ENCODE assay signal across 24 cellular contexts in the genomic region with DNA sequence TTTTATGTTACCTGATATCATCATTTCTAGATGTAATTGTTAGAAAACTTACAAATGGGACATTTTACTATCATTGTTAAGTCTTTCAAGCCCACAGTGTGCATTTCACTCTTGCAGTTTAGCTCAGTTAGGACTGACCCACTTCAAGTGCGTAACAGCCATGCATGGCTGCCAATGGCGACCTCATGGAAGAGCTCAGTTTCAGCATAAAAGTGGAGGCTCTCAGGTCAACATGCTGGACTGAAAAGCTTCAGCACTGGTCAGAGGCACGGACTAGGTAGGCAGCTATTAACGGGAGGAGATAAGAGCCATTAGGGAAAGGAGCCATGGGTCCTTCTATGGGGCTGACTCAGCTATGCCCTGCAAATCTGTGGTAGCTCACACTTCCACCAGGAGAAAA.
"Had no signal": no experiment of that assay in that cellular context is flagged by ENCODE, and none has a peak within 500 bp of the region (broad histone marks: within the 10 kb centered on the region; RNA-seq: fewer than 3 reads in every experiment).

No MANE protein-coding gene starts in this region.

- DNase-seq: activated CD4-positive, alpha-beta T cell treated with anti-CD3 and anti-CD28 coated beads, Interleukin-2, amount 10 ng/mL, durations not matched to agents 7 days and 5 days; activated CD8-positive, alpha-beta memory T cell treated with anti-CD3 and anti-CD28 coated beads, Interleukin-2, amount 10 ng/mL, durations not matched to agents 7 days and 5 days; activated CD8-positive, alpha-beta T cell treated with anti-CD3 and anti-CD28 coated beads for 36 hours; activated gamma-delta T cell; activated naive CD4-positive, alpha-beta T cell treated with anti-CD3 and anti-CD28 coated beads, Interleukin-2, amount 50 U/mL, for 16 hours; activated naive CD8-positive, alpha-beta T cell treated with anti-CD3 and anti-CD28 coated beads, Interleukin-2, amount 50 U/mL, for 24 hours; activated T-cell treated with anti-CD3 and anti-CD28 coated beads for 4 hours; cerebellar nuclear complex; cortex of kidney; heart right ventricle; left colon; ovary; psoas muscle; right cardiac atrium; stimulated activated CD4-positive, alpha-beta T cell treated with anti-CD3 and anti-CD28 coated beads, Interleukin-2, amount 100 ng/mL, for 24 hours; stomach; transverse colon; uterus had no signal

- H3K9me3 ChIP-seq: neutrophil, ovary, psoas muscle, stomach, suprapubic skin, transverse colon, uterus had no signal

- H3K27me3 ChIP-seq: heart right ventricle, neutrophil, ovary, stomach, suprapubic skin, transverse colon, uterus had no signal

- ATAC-seq: activated CD4-positive, CD25-positive, alpha-beta regulatory T cell treated with anti-CD3 and anti-CD28 coated beads, Interleukin-2, amount 50 U/mL, for 24 hours; activated CD8-positive, alpha-beta memory T cell treated with anti-CD3 and anti-CD28 coated beads, Interleukin-2, amount 10 ng/mL, durations not matched to agents 7 days and 5 days; activated CD8-positive, alpha-beta T cell treated with anti-CD3 and anti-CD28 coated beads for 36 hours; activated naive CD8-positive, alpha-beta T cell treated with anti-CD3 and anti-CD28 coated beads, Interleukin-2, amount 50 U/mL, for 24 hours; left colon; natural killer cell treated with Interleukin-12 subunit alpha and Interleukin-12 subunit beta and Interleukin-15 and Interleukin-18, amount 100 ng/mL, for 72 hours; psoas muscle; right cardiac atrium; stimulated activated effector memory CD8-positive, alpha-beta T cell treated with anti-CD3 and anti-CD28 coated beads, Interleukin-12 subunit alpha, Interleukin-12 subunit beta, amount 100 ng/mL, for 72 hours had no signal

- H3K27ac ChIP-seq: heart right ventricle, neutrophil, ovary, psoas muscle, stomach, suprapubic skin, uterus had no signal

- H3K4me1 ChIP-seq: psoas muscle, stomach, suprapubic skin, uterus had no signal

- H3K36me3 ChIP-seq: heart right ventricle, neutrophil, ovary, stomach, suprapubic skin, transverse colon, uterus had no signal

- H3K4me3 ChIP-seq: heart right ventricle, lung, ovary, psoas muscle, stomach, suprapubic skin, transverse colon, uterus had no signal
